8 cellular contexts compared by ENCODE assay signal in genomic region chr4:152535903-152536544, GRCh38. TPM values are rescaled to one million over a fixed set of nuclear protein-coding genes. Genes with fewer than 3 reads are reported as not detected.
A peak's percentile ranks its signal among the peaks of the same experiment; 100 is the strongest.
DNase-seq lines count a peak whose midpoint lies in the region; ATAC-seq, FAIRE-seq and TF ChIP-seq lines count a peak whose summit lies in the region.

Gene FBXW7, minus strand, starts transcription at chr4:152536092. Its CDS starts 124,289 bp downstream, at chr4:152411803.

- H3K27me3 Mint-ChIP-seq in T-cell = no peaks in the 10 kb centered on the region

- DNase-seq in GM12891 (ENCODE audit: insufficient read length, low spot score) (peak; percentile 86), NCI-H1436 treated with DMSO at 0.1 percent for 48 hours (lab: John Stamatoyannopoulos, UW) (peak; percentile 86), T-cell (peak; percentile 99 to 100 (median 100)), heart left ventricle (peak; percentile 99 to 100 (median 99)), posterior cingulate gyrus (peak; percentile 98 to 100 (median 100)), upper lobe of left lung (peak; percentile 98 to 100)

- ATAC-seq in HG02840 (IDR thresholded peaks at IDR 0.05; ENCODE audit: low FRiP score, unreplicated experiment) = peak; percentile 89
- peak; percentile 85 to 86 (median 85) for ATAC-seq in T-cell (replicated peaks in 1 of 4)
- peak; percentile 96 to 97 (median 97) for ATAC-seq in heart left ventricle
- ATAC-seq in upper lobe of left lung (ENCODE audit: low FRiP score in 2 of 2) = peak; percentile 97 to 98

- H3K4me1 Mint-ChIP-seq in T-cell = peaks cover 67 to 80% (median 71%) of the 10 kb centered on the region in 3 donors

- H3K4me3 ChIP-seq in heart left ventricle (peak within 1 kb of the TSS; percentile 63 to 100 (median 90)), upper lobe of left lung (peak within 1 kb of the TSS; percentile 77 to 99 (median 95))

- TF ChIP-seq EP300 in upper lobe of left lung (IDR thresholded peaks at IDR 0.05) = peak in 1 of 4 donors; percentile 68

- FAIRE-seq in GM12891 (lab: Jason Lieb, UNC) = peak; percentile 97

- no peaks in the 10 kb centered on the region for H3K9me3 Mint-ChIP-seq in T-cell

- peak within 1 kb of the TSS; percentile 97 to 100 for H3K27ac Mint-ChIP-seq in T-cell

- peaks cover 19% of the 10 kb centered on the region for H3K36me3 Mint-ChIP-seq in T-cell

- peaks cover 0 to 9% (median 0%) of the 10 kb centered on the region in 12 donors for H3K9me3 ChIP-seq in heart left ventricle
- H3K9me3 ChIP-seq in upper lobe of left lung = no peaks in the 10 kb centered on the region

- H3K36me3 ChIP-seq in heart left ventricle (peaks cover 0 to 12% (median 0%) of the 10 kb centered on the region in 9 donors), upper lobe of left lung (peaks cover 0 to 10% (median 4%) of the 10 kb centered on the region in 4 donors)

- CTCF ChIA-PET in T-cell (lab: Charles Lee) = interaction anchor here (0.6 to 6.3 kb wide), 11 partner anchors 10 to 143 kb away, joined by 3 to 53 read pairs (median 4); partner anchors contain the start of gene TMEM154 (in 1 of the 2)

- H3K4me3 Mint-ChIP-seq in T-cell = peak within 1 kb of the TSS; percentile 97 to 98 (median 98)

- TF ChIP-seq CTCF in heart left ventricle (IDR thresholded peaks at IDR 0.05) (no peak), upper lobe of left lung (IDR thresholded peaks at IDR 0.05) (peak in 2 of 6 experiments; percentile 10 to 45)

- POLR2A ChIA-PET in T-cell (lab: Charles Lee) = interaction anchor here (0.5 to 3.3 kb wide), 14 partner anchors 8 to 1437 kb away, joined by 3 to 14 read pairs (median 4); partner anchors contain the start of genes ARFIP1 (in 1 of the 2) and RPS3A (in 1 of the 2)

- 0% methylated on average over 51 to 63 of the region's 63 CpGs for WGBS in adipose tissue, 3 donors
- 0 to 1% (median 1%) methylated on average over 37 to 63 of the region's 63 CpGs for WGBS in heart left ventricle, 4 donors
- 0 to 1% methylated on average over 10 to 53 of the region's 63 CpGs for WGBS in upper lobe of left lung, 2 donors

- peak within 1 kb of the TSS; percentile 73 for H3K27ac ChIP-seq in adipose tissue (ENCODE audit: low read depth, low read length)
- H3K27ac ChIP-seq in heart left ventricle = peak within 1 kb of the TSS; percentile 83 to 95 (median 90)
- H3K27ac ChIP-seq in upper lobe of left lung = peak within 1 kb of the TSS; percentile 95 to 97 (median 97)

- TF ChIP-seq POLR2A in GM12891 (IDR thresholded peaks at IDR 0.05; ENCODE audit: low read depth, low read length) (peak; percentile 48; the same call in 1 of the 2 replicates), heart left ventricle (IDR thresholded peaks at IDR 0.05) (peak in 1 of 2 donors; percentile 90), upper lobe of left lung (IDR thresholded peaks at IDR 0.05) (peak in 3 of 4 donors; percentile 84 to 96 (median 94))

- H3K27me3 ChIP-seq in heart left ventricle = no peaks in the 10 kb centered on the region
- H3K27me3 ChIP-seq in upper lobe of left lung = no peaks in the 10 kb centered on the region

- intact Hi-C loops in heart left ventricle (cut with DNase I) = loop anchor here in 3 of 10 donors (2.0 to 10.0 kb wide), 3 partner anchors 23 to 149 kb away; no protein-coding TSS in a partner anchor
- intact Hi-C loops in posterior cingulate gyrus (cut with DNase I) = loop anchor here (5.0 kb wide), 1 partner anchor 241 kb away; the partner anchor contains the start of genes ARFIP1 and TIGD4

- H3K4me1 ChIP-seq in heart left ventricle (peaks cover 4 to 60% (median 42%) of the 10 kb centered on the region in 12 donors), upper lobe of left lung (peaks cover 29 to 47% (median 34%) of the 10 kb centered on the region in 4 donors)

TF ChIP-seq in GM12891, 5 proteins besides CTCF, POLR2A, EP300 and RAD21:
- TF ChIP-seq SPI1 (IDR thresholded peaks at IDR 0.05; ENCODE audit: low read depth, low read length) (peak; percentile 92), POU2F2 (IDR thresholded peaks at IDR 0.05; ENCODE audit: low read depth, low read length) (no peak), POLR2AphosphoS5 (IDR thresholded peaks at IDR 0.05; ENCODE audit: low read depth, low read length) (peak; percentile 71; the same call in 1 of the 2 replicates), PAX5 (IDR thresholded peaks at IDR 0.05; ENCODE audit: insufficient read depth, low read length, severe bottlenecking) (peak; percentile 53), TAF1 (IDR thresholded peaks at IDR 0.05; ENCODE audit: low read depth, low read length) (peak; percentile 79)

RNA-seq across cellular contexts. Expression of gene FBXW7, which starts in this region (rescaled TPM):
- polyA plus RNA-seq in GM12891 (2012; ENCODE audit: low read depth, missing spikeins) = 47.7 TPM
- total RNA-seq in T-cell = 100 to 1,000 TPM in 2 of 5 donors, 10 to 100 TPM in 3; 91.9 to 131 (median 96.0) TPM
- 10 to 100 TPM in 1 of 3 donors, 1 to 10 TPM in 2; 5.2 to 10.7 (median 7.1) TPM for polyA plus RNA-seq in adipose tissue
- total RNA-seq in heart left ventricle = 10 to 100 TPM; 37.2 to 74.1 (median 65.6) TPM
- polyA plus RNA-seq in heart left ventricle = 10 to 100 TPM; 20.6 to 29.1 TPM
- 100 to 1,000 TPM in 1 of 6 donors, 10 to 100 TPM in 5; 36.5 to 116 (median 52.5) TPM for total RNA-seq in upper lobe of left lung

Comparison
In these comparisons a context has a peak if more than half of its experiments do, and no peak if none do; other contexts are left out.
1. Peak in every context shown above with its lines: DNase-seq, ATAC-seq, H3K4me3 ChIP-seq and H3K27ac ChIP-seq.